Comparison of ENCODE assay signal across 1 cellular context in genomic region chr15:57036352-57036751, GRCh38.
TF ChIP-seq lines count a peak whose summit lies in the region.

No MANE protein-coding gene starts in this region.

TF ChIP-seq in HEK293, 187 proteins besides CTCF, POLR2A, EP300 and RAD21 (continued from another document):
- no peak for TF ChIP-seq ZNF692 (tag by site-specific recombination; IDR thresholded peaks at IDR 0.05)
- peak; percentile 98 for TF ChIP-seq SP7 (tag by site-specific recombination; IDR thresholded peaks at IDR 0.05)
- TF ChIP-seq KLF16 (tag by site-specific recombination; IDR thresholded peaks at IDR 0.05) = no peak
- TF ChIP-seq ZSCAN5A (tag by site-specific recombination; IDR thresholded peaks at IDR 0.05) = no peak
- no peak for TF ChIP-seq ZNF580 (tag by site-specific recombination; IDR thresholded peaks at IDR 0.05)
- peak; percentile 84 for TF ChIP-seq FEZF1 (tag by site-specific recombination; IDR thresholded peaks at IDR 0.05)
- TF ChIP-seq ZNF645 (tag by site-specific recombination; IDR thresholded peaks at IDR 0.05) = no peak
- no peak for TF ChIP-seq ZNF423 (tag by site-specific recombination; IDR thresholded peaks at IDR 0.05)
- 0 out of 2 replicates have a peak, but pooled peaks have one; percentile 23 for TF ChIP-seq ZBTB1 (tag by site-specific recombination; IDR thresholded peaks at IDR 0.05)
- no peak for TF ChIP-seq ZNF18 (tag by site-specific recombination; IDR thresholded peaks at IDR 0.05)
- TF ChIP-seq ZNF629 (tag by site-specific recombination; IDR thresholded peaks at IDR 0.05) = peak; percentile 19; the same call in 1 of the 2 replicates
- no peak for TF ChIP-seq ZNF202 (tag by site-specific recombination; IDR thresholded peaks at IDR 0.05; ENCODE audit: borderline replicate concordance)
- TF ChIP-seq ZEB2 (tag by site-specific recombination; IDR thresholded peaks at IDR 0.05) = 0 out of 2 replicates have a peak, but pooled peaks have one; percentile 26
- no peak for TF ChIP-seq ZNF280D (tag by site-specific recombination; IDR thresholded peaks at IDR 0.05)
- no peak for TF ChIP-seq TRIM28 (IDR thresholded peaks at IDR 0.05; ENCODE audit: borderline replicate concordance, low read length)
- no peak for TF ChIP-seq ZFP3 (tag by site-specific recombination; IDR thresholded peaks at IDR 0.05; ENCODE audit: low read depth)
- no peak for TF ChIP-seq ZNF626 (tag by site-specific recombination; IDR thresholded peaks at IDR 0.05)
- TF ChIP-seq MYNN (tag by site-specific recombination; IDR thresholded peaks at IDR 0.05; ENCODE audit: borderline replicate concordance) = no peak
- TF ChIP-seq ZNF416 (tag by site-specific recombination; IDR thresholded peaks at IDR 0.05) = no peak
- no peak for TF ChIP-seq ZBTB10 (tag by site-specific recombination; IDR thresholded peaks at IDR 0.05)
- peak; percentile 86 for TF ChIP-seq ZBTB44 (tag by site-specific recombination; IDR thresholded peaks at IDR 0.05)
- no peak for TF ChIP-seq ZNF223 (tag by site-specific recombination; IDR thresholded peaks at IDR 0.05)
- TF ChIP-seq ZNF449 (tag by site-specific recombination; IDR thresholded peaks at IDR 0.05) = no peak
- TF ChIP-seq ZNF341 (tag by site-specific recombination; IDR thresholded peaks at IDR 0.05; ENCODE audit: low read depth) = no peak
- TF ChIP-seq ZNF747 (tag by site-specific recombination; IDR thresholded peaks at IDR 0.05) = no peak
- no peak for TF ChIP-seq ZNF26 (tag by site-specific recombination; IDR thresholded peaks at IDR 0.05)
- no peak for TF ChIP-seq ATF2 (tag by site-specific recombination; IDR thresholded peaks at IDR 0.05; ENCODE audit: low read depth)
- no peak for TF ChIP-seq ZIC2 (tag by site-specific recombination; IDR thresholded peaks at IDR 0.05)
- no peak for TF ChIP-seq ZNF398 (tag by site-specific recombination; IDR thresholded peaks at IDR 0.05)
- TF ChIP-seq WT1 (tag by site-specific recombination; IDR thresholded peaks at IDR 0.05) = peak; percentile 62
- TF ChIP-seq ZNF777 (tag by site-specific recombination; IDR thresholded peaks at IDR 0.05; ENCODE audit: borderline replicate concordance) = no peak
- TF ChIP-seq GLI2 (tag by site-specific recombination; IDR thresholded peaks at IDR 0.05; ENCODE audit: borderline replicate concordance, low read depth) = no peak
- TF ChIP-seq ZNF561 (tag by site-specific recombination; IDR thresholded peaks at IDR 0.05; ENCODE audit: borderline replicate concordance) = no peak
- TF ChIP-seq ZNF558 (tag by site-specific recombination; IDR thresholded peaks at IDR 0.05) = no peak
- TF ChIP-seq ZNF660 (tag by site-specific recombination; IDR thresholded peaks at IDR 0.05) = no peak
- TF ChIP-seq ZNF184 (tag by site-specific recombination; IDR thresholded peaks at IDR 0.05) = no peak
- no peak for TF ChIP-seq ZNF302 (tag by site-specific recombination; IDR thresholded peaks at IDR 0.05; ENCODE audit: low read depth)
- no peak for TF ChIP-seq ZNF138 (tag by site-specific recombination; IDR thresholded peaks at IDR 0.05; ENCODE audit: borderline replicate concordance)
